9 cellular contexts compared by ENCODE assay signal in the genomic region with DNA sequence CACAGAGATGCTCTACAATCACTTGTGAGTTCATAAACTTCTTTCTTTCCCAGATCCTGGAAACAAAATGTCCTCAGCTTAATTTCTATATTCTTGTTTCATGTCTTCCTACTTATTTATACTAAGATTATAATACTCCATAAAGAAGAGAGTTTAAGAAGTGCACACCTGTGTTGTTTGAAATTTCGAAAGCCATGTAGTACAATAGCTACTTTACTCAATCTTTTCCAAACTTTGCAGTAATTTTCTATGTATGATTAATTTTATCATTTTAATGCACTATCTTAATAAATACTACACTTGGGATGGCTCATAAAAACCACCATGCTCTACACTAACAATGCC. TPM values are rescaled to one million over a fixed set of nuclear protein-coding genes. Genes with fewer than 3 reads are reported as not detected.
DNase-seq lines count a peak whose midpoint lies in the region; ATAC-seq, FAIRE-seq and TF ChIP-seq lines count a peak whose summit lies in the region.
"Had no signal": no experiment of that assay in that cellular context is flagged by ENCODE, and none has a peak within 500 bp of the region (broad histone marks: within the 10 kb centered on the region; RNA-seq: fewer than 3 reads in every experiment).

No MANE protein-coding gene starts in this region.

- H3K36me3 Mint-ChIP-seq in CD14-positive monocyte: peaks cover 9 to 11% of the 10 kb centered on the region in 2 donors
- H3K36me3 Mint-ChIP-seq in naive thymus-derived CD8-positive, alpha-beta T cell: peaks cover 0 to 20% (median 3%) of the 10 kb centered on the region in 3 donors

- H3K9me3 Mint-ChIP-seq in CD14-positive monocyte: peaks cover 0 to 3% (median 0%) of the 10 kb centered on the region in 7 donors
- H3K9me3 Mint-ChIP-seq in naive thymus-derived CD8-positive, alpha-beta T cell: no peaks in the 10 kb centered on the region

- FAIRE-seq in K562 (lab: Jason Lieb, UNC) (no peak), GM12892 (lab: Jason Lieb, UNC) (no peak)

- H3K9ac ChIP-seq in K562 (ENCODE audit: insufficient read depth in 1 of 2, low read depth in 2 of 2, low read length in 2 of 2): no peak overlapping the region; a peak in 1 of 4 replicates

- DNase-seq in CD14-positive monocyte (ENCODE audit: low spot score) (no peak), K562 (ENCODE audit: extremely low read depth in 1 of 4, low spot score in 3 of 4) (no peak), NCI-H1694 treated with DMSO at 0.1 percent for 48 hours (lab: John Stamatoyannopoulos, UW) (no peak), NCI-H1930 (lab: John Stamatoyannopoulos, UW) (no peak), SIG-M5 (lab: John Stamatoyannopoulos, UW) (no peak), GM12892 (ENCODE audit: insufficient read length) (no peak)
- no peak for DNase-seq in naive thymus-derived CD8-positive, alpha-beta T cell

- TF ChIP-seq CTCF in CD14-positive monocyte (IDR thresholded peaks at IDR 0.05) (peak; percentile 67), K562 (IDR thresholded peaks at IDR 0.05 in 2 of 3, conservative IDR thresholded peaks at IDR 0.05 in 1 of 3; ENCODE audit: insufficient read depth in 2 of 3, low read depth in 1 of 3, low read length in 3 of 3) (no peak)

- H3K27me3 Mint-ChIP-seq in CD14-positive monocyte (ENCODE audit: low read depth in 3 of 3): no peaks in the 10 kb centered on the region
- H3K27me3 Mint-ChIP-seq in naive thymus-derived CD8-positive, alpha-beta T cell: no peaks in the 10 kb centered on the region

- H3K27ac Mint-ChIP-seq in CD14-positive monocyte: peak overlapping the region in 2 of 7 donors; percentile 34 to 70
- H3K27ac Mint-ChIP-seq in naive thymus-derived CD8-positive, alpha-beta T cell: peak overlapping the region; percentile 87 to 98 (median 90)

- H3K4me1 ChIP-seq in K562 (replicated peaks in 1 of 2; ENCODE audit: control insufficient read depth in 2 of 2, insufficient read depth in 2 of 2, low read length in 2 of 2): peaks cover 0 to 28% of the 10 kb centered on the region in 2 experiments; a peak in 3 of 5 replicates

- BruUV-seq in K562 (replicated peaks; lab: Mats Ljungman, UMichigan): no TSS peak

- no peaks in the 10 kb centered on the region for H3K27me3 ChIP-seq in K562 (ENCODE audit: control insufficient read depth in 2 of 2, insufficient read depth in 2 of 2, low read length in 2 of 2)

- TF ChIP-seq EP300 in K562 (IDR thresholded peaks at IDR 0.05; ENCODE audit: low read length): no peak

- TF ChIP-seq POLR2A in K562 (conservative IDR thresholded peaks at IDR 0.05) (no peak), GM12892 (IDR thresholded peaks at IDR 0.05; ENCODE audit: low read depth, low read length) (no peak)

- H3K27ac ChIP-seq in K562 (ENCODE audit: extremely low read depth, low read depth, low read length): no peak overlapping the region

- no peak overlapping the region for H2AFZ ChIP-seq in K562 (ENCODE audit: low read depth, low read length)

- no peak overlapping the region for H3K4me2 ChIP-seq in K562 (ENCODE audit: insufficient read depth, low read length)

- peaks cover 22% of the 10 kb centered on the region for H3K4me1 Mint-ChIP-seq in CD14-positive monocyte
- peaks cover 19 to 39% (median 35%) of the 10 kb centered on the region in 4 donors for H3K4me1 Mint-ChIP-seq in naive thymus-derived CD8-positive, alpha-beta T cell

- H3K9me1 ChIP-seq in K562 (ENCODE audit: control insufficient read depth, insufficient read depth, low read length): peaks cover 5% of the 10 kb centered on the region

- peaks cover 26% of the 10 kb centered on the region for H3K79me2 ChIP-seq in K562 (ENCODE audit: control insufficient read depth, insufficient read depth, low read length)

- no peaks in the 10 kb centered on the region for H3K9me3 ChIP-seq in K562 (replicated peaks; ENCODE audit: control insufficient read depth, insufficient read depth, low read depth, low read length)
- H3K9me3 ChIP-seq: mucosa of descending colon had no signal

- peak overlapping the region; percentile 96 for H3K4me3 Mint-ChIP-seq in CD14-positive monocyte
- peak overlapping the region; percentile 83 to 97 (median 92) for H3K4me3 Mint-ChIP-seq in naive thymus-derived CD8-positive, alpha-beta T cell

- intact Hi-C loops in CD14-positive monocyte (cut with micrococcal nuclease) (no loop called here), K562 (cut with micrococcal nuclease) (no loop called here)

- POLR2A ChIA-PET in K562 (lab: Yijun Ruan, JAX): interaction anchor here (1.6 kb wide), 1 partner anchor 12 kb away, joined by 3 read pairs; no protein-coding TSS in a partner anchor
- POLR2A ChIA-PET in naive thymus-derived CD8-positive, alpha-beta T cell (lab: Charles Lee): no interaction called here

- CTCF ChIA-PET in K562 (lab: Yijun Ruan, JAX; ENCODE audit: low intra/inter-chr PET ratio): interaction anchor here (0.7 kb wide), 1 partner anchor 386 kb away, joined by 3 read pairs; no protein-coding TSS in a partner anchor

- H3K4me3 ChIP-seq in K562: peak overlapping the region; percentile 64; the same call in 1 of the 2 replicates

- no peaks in the 10 kb centered on the region for H4K20me1 ChIP-seq in K562 (replicated peaks; ENCODE audit: control insufficient read depth, insufficient read depth, low read length)

- in situ Hi-C loops in K562 (cut with MboI): no loop called here

- peaks cover 10% of the 10 kb centered on the region; the same call in 2 of the 3 replicates for H3K36me3 ChIP-seq in K562 (ENCODE audit: control insufficient read depth, insufficient read depth, low read length)

- 88% methylated on average over 1 of the region's 1 CpG for WGBS in K562 (ENCODE audit: insufficient coverage, low coverage, missing lambda C conversion rate)

- no peak for TF ChIP-seq RAD21 in K562 (CRISPR knock-in tag; conservative IDR thresholded peaks at IDR 0.05 in 1 of 2, IDR thresholded peaks at IDR 0.05 in 1 of 2)

- peak; percentile 3 for ATAC-seq in HG02885 (IDR thresholded peaks at IDR 0.05; ENCODE audit: poor library complexity, unreplicated experiment)
- no peak for ATAC-seq in K562
- no peak for ATAC-seq in naive thymus-derived CD8-positive, alpha-beta T cell

RNA-seq across cellular contexts. Expression of a gene that starts 0.3 kb away (rescaled TPM):
- 10 to 100 TPM; 17.3 to 18.4 TPM for polyA plus RNA-seq in CD14-positive monocyte
- total RNA-seq in K562 (2011; cell fraction: chromatin; rRNA removed; ENCODE audit: low replicate concordance): 15.0 and 30.0 TPM in 2 replicates
- 10.4 and 11.8 TPM in 2 replicates for total RNA-seq in K562 (2011; cell fraction: nucleolus; rRNA removed)
- 20.8 and 26.3 TPM in 2 replicates for total RNA-seq in K562 (2011; cell fraction: nucleoplasm; rRNA removed)
- 4.8 and 8.3 TPM in 2 replicates for total RNA-seq in K562 (2014; rRNA removed)
- 16.4 and 17.1 TPM in 2 replicates for total RNA-seq in K562 (2014; rRNA removed; fragmentation: Illumina TruSeq; extraction: Trizol)
- 8.0 and 12.5 TPM in 2 replicates for total RNA-seq in K562 (2015; rRNA removed; fragmentation: Illumina TruSeq; extraction: Trizol)
- 11.7 and 13.8 TPM in 2 replicates for total RNA-seq in K562 (2021)
- polyA plus RNA-seq in K562 (2011; rRNA removed): 11.6 and 12.2 TPM in 2 replicates
- polyA plus RNA-seq in K562 (2011; cell fraction: cytosol; rRNA removed): 5.1 and 6.9 TPM in 2 replicates
- 7.6 and 9.4 TPM in 2 replicates for polyA plus RNA-seq in K562 (2011; cell fraction: nucleus; rRNA removed)
- polyA plus RNA-seq in K562 (2012): 7.0 and 13.3 TPM in 2 replicates
- 6.6 and 9.3 TPM in 2 replicates for polyA plus RNA-seq in K562 (2014; fragmentation: Illumina TruSeq; extraction: Trizol)
- polyA plus RNA-seq in K562 (2014; fragmentation: Nextera tagmentation; extraction: Ambion mirVana): 1 to 10 TPM; 5.6 to 6.0 TPM
- polyA plus RNA-seq in K562 (2014; rRNA removed): 5.8 and 7.5 TPM in 2 replicates
- polyA minus RNA-seq in K562 (2011; rRNA and poly(A)+ RNA removed): 33.3 and 33.5 TPM in 2 replicates
- polyA minus RNA-seq in K562 (2011; cell fraction: cytosol; rRNA and poly(A)+ RNA removed): 8.9 and 11.3 TPM in 2 replicates
- polyA minus RNA-seq in K562 (2011; cell fraction: nucleus; rRNA and poly(A)+ RNA removed): 9.0 and 16.3 TPM in 2 replicates
- total RNA-seq in naive thymus-derived CD8-positive, alpha-beta T cell: 10 to 100 TPM; 22.8 to 23.5 TPM
- 10 to 100 TPM; 16.1 to 22.3 (median 18.7) TPM for polyA plus RNA-seq in naive thymus-derived CD8-positive, alpha-beta T cell
- 7.4 TPM for polyA plus RNA-seq in GM12892 (2012; ENCODE audit: missing spikeins)

RNA-seq across cellular contexts. Expression of a gene that starts 27.0 kb away (rescaled TPM):
- polyA plus RNA-seq in CD14-positive monocyte (1 to 10 TPM; 3.5 to 5.4 TPM), K562 (2011; rRNA removed) (152 and 175 TPM in 2 replicates), K562 (2014; fragmentation: Illumina TruSeq; extraction: Trizol) (87.6 and 95.2 TPM in 2 replicates), K562 (2014; fragmentation: Nextera tagmentation; extraction: Ambion mirVana) (10 to 100 TPM; 80.7 to 81.0 TPM), K562 (2014; rRNA removed) (89.1 and 93.4 TPM in 2 replicates)
- 95.2 and 176 TPM in 2 replicates for total RNA-seq in K562 (2011; cell fraction: chromatin; rRNA removed; ENCODE audit: low replicate concordance)
- total RNA-seq in K562 (2011; cell fraction: nucleolus; rRNA removed): 63.4 and 71.2 TPM in 2 replicates
- total RNA-seq in K562 (2011; cell fraction: nucleoplasm; rRNA removed): 120 and 156 TPM in 2 replicates
- total RNA-seq in K562 (2014; rRNA removed) (60.9 and 68.3 TPM in 2 replicates), K562 (2014; rRNA removed; fragmentation: Illumina TruSeq; extraction: Trizol) (107 and 126 TPM in 2 replicates), K562 (2015; rRNA removed; fragmentation: Illumina TruSeq; extraction: Trizol) (68.4 and 77.4 TPM in 2 replicates), K562 (2021) (49.8 and 51.8 TPM in 2 replicates)
- 60.0 and 163 TPM in 2 replicates for polyA plus RNA-seq in K562 (2011; cell fraction: cytosol; rRNA removed)
- 90.2 and 97.9 TPM in 2 replicates for polyA plus RNA-seq in K562 (2011; cell fraction: nucleus; rRNA removed)
- polyA plus RNA-seq in K562 (2012): 39.0 and 113 TPM in 2 replicates
- polyA minus RNA-seq in K562 (2011; rRNA and poly(A)+ RNA removed): 97.4 and 132 TPM in 2 replicates
- polyA minus RNA-seq in K562 (2011; cell fraction: cytosol; rRNA and poly(A)+ RNA removed): 35.6 and 41.5 TPM in 2 replicates
- polyA minus RNA-seq in K562 (2011; cell fraction: nucleus; rRNA and poly(A)+ RNA removed): 49.9 and 73.2 TPM in 2 replicates
- total RNA-seq in naive thymus-derived CD8-positive, alpha-beta T cell: 10 to 100 TPM; 26.6 to 28.4 TPM
- polyA plus RNA-seq in naive thymus-derived CD8-positive, alpha-beta T cell: 10 to 100 TPM; 15.7 to 21.6 (median 18.5) TPM
- polyA plus RNA-seq in GM12892 (2012; ENCODE audit: missing spikeins): 71.1 TPM

RNA-seq across cellular contexts. Expression of a gene that starts 37.4 kb away (rescaled TPM):
- polyA plus RNA-seq in CD14-positive monocyte (1 to 10 TPM; 1.8 to 3.9 TPM), K562 (2011; rRNA removed) (41.4 and 50.5 TPM in 2 replicates), K562 (2014; fragmentation: Illumina TruSeq; extraction: Trizol) (37.9 and 45.8 TPM in 2 replicates), K562 (2014; fragmentation: Nextera tagmentation; extraction: Ambion mirVana) (10 to 100 TPM; 25.2 to 34.6 TPM), K562 (2014; rRNA removed) (38.1 and 38.6 TPM in 2 replicates)
- total RNA-seq in K562 (2011; cell fraction: chromatin; rRNA removed; ENCODE audit: low replicate concordance): 38.2 and 98.6 TPM in 2 replicates
- total RNA-seq in K562 (2011; cell fraction: nucleolus; rRNA removed): 22.8 and 23.0 TPM in 2 replicates
- total RNA-seq in K562 (2011; cell fraction: nucleoplasm; rRNA removed): 39.4 and 41.8 TPM in 2 replicates
- total RNA-seq in K562 (2014; rRNA removed) (19.7 and 21.4 TPM in 2 replicates), K562 (2014; rRNA removed; fragmentation: Illumina TruSeq; extraction: Trizol) (26.2 and 29.4 TPM in 2 replicates), K562 (2015; rRNA removed; fragmentation: Illumina TruSeq; extraction: Trizol) (24.1 and 25.3 TPM in 2 replicates), K562 (2021) (26.9 and 29.9 TPM in 2 replicates)
- 13.3 and 27.0 TPM in 2 replicates for polyA plus RNA-seq in K562 (2011; cell fraction: cytosol; rRNA removed)
- polyA plus RNA-seq in K562 (2011; cell fraction: nucleus; rRNA removed): 72.0 and 133 TPM in 2 replicates
- polyA plus RNA-seq in K562 (2012): 24.6 and 29.3 TPM in 2 replicates
- polyA minus RNA-seq in K562 (2011; rRNA and poly(A)+ RNA removed): 22.2 and 28.8 TPM in 2 replicates
- polyA minus RNA-seq in K562 (2011; cell fraction: cytosol; rRNA and poly(A)+ RNA removed): 7.4 and 7.8 TPM in 2 replicates
- polyA minus RNA-seq in K562 (2011; cell fraction: nucleus; rRNA and poly(A)+ RNA removed): 8.9 and 19.3 TPM in 2 replicates
- 10 to 100 TPM; 21.6 to 22.9 TPM for total RNA-seq in naive thymus-derived CD8-positive, alpha-beta T cell
- 10 to 100 TPM in 1 of 3 donors, 1 to 10 TPM in 2; 8.8 to 13.6 (median 9.6) TPM for polyA plus RNA-seq in naive thymus-derived CD8-positive, alpha-beta T cell
- 43.3 TPM for polyA plus RNA-seq in GM12892 (2012; ENCODE audit: missing spikeins)
